14 cellular contexts compared by ENCODE assay signal in the genomic region with DNA sequence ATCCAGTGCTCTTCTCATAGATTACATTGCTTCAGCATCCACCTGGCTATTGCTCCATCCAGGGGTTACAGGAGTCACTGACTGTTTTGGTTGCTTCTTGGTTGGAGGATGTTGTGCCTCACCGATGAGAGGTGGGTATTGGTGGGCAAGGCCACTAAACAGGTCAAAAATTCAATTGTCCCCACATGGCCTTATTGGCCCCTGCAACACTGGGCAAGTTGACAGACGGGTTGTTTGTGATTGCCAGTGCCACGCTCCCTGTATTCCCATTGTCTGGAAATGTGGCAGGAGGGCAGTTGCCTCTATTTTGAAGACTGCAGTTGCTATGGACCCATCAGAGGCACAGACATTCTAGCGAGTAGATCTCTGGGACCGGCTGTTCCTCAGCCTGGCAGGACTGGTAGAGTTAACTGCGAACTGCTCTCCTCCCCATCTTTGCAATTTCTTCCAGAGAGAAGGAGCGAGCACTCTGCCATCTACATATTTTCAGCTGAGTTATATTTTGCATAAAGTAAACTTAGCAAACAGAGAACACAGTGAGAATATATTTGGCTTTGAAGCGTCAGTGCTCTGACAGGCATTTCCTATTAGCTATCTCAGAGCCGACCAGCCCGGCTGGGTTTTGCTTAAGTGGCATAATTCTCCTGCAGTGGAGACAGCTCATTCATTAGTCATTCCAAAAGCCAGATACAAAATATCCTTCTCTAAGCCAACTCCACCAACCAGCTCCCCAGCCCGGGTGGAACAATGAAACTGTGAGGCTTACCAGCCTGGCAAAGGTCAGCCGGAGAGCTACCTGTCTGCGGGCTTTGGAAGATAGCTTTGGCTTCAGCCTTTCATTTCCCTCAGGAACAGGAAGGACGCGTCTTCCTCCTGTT. TPM values are rescaled to one million over a fixed set of nuclear protein-coding genes. Genes with fewer than 3 reads are reported as not detected.
DNase-seq lines count a peak whose midpoint lies in the region; ATAC-seq, FAIRE-seq and TF ChIP-seq lines count a peak whose summit lies in the region.
"Had no signal": no experiment of that assay in that cellular context is flagged by ENCODE, and none has a peak within 500 bp of the region (broad histone marks: within the 10 kb centered on the region; RNA-seq: fewer than 3 reads in every experiment).

No MANE protein-coding gene starts in this region.

- no peaks in the 10 kb centered on the region for H3K27me3 Mint-ChIP-seq in mesothelial cell of epicardium (ENCODE audit: low read depth)
- peaks cover 17% of the 10 kb centered on the region for H3K27me3 Mint-ChIP-seq in nephron progenitor cell (ENCODE audit: low read depth, poor library complexity)
- peaks cover 7% of the 10 kb centered on the region for H3K27me3 Mint-ChIP-seq in endothelial cell (ENCODE audit: unreplicated experiment)

- ATAC-seq in A549: no peak
- ATAC-seq in HG02973 (IDR thresholded peaks at IDR 0.05; ENCODE audit: unreplicated experiment): no peak
- ATAC-seq: lower lobe of right lung had no signal

- no peak overlapping the region for H3K27ac ChIP-seq in A549
- H3K27ac ChIP-seq: lower lobe of right lung had no signal

- no peak overlapping the region for H3K4me3 ChIP-seq in A549
- H3K4me3 ChIP-seq: lower lobe of right lung had no signal

- FAIRE-seq in A549 (lab: Jason Lieb, UNC): no peak
- FAIRE-seq: GM12892, H1 had no signal

- H3K4me2 ChIP-seq in A549: no peak overlapping the region

- no peak for DNase-seq in A549 (ENCODE audit: low read depth in 1 of 2, low spot score in 1 of 2)
- DNase-seq in NCI-H510A (lab: John Stamatoyannopoulos, UW): peak; percentile 17
- peak; percentile 67 to 69 for DNase-seq in dermis microvascular lymphatic vessel endothelial cell (ENCODE audit: low read depth in 2 of 2)
- DNase-seq in mesothelial cell of epicardium (ENCODE audit: low spot score in 2 of 2, unreplicated experiment in 2 of 2): peak in 1 of 2 experiments; percentile 34
- DNase-seq in LoVo (ENCODE audit: low spot score): no peak
- DNase-seq in nephron progenitor cell: no peak
- DNase-seq in endothelial cell (ENCODE audit: low spot score): no peak
- DNase-seq: activated T-cell treated with anti-CD3 and anti-CD28 coated beads, Interleukin-2, amount 50 U/mL, for 1 hour; AML-193; lower lobe of right lung; NCI-H2029 had no signal

- CTCF ChIA-PET in A549 (lab: Yijun Ruan, JAX): interaction anchor here (0.7 to 1.6 kb wide), 3 partner anchors 19 to 177 kb away, joined by 3 to 5 read pairs (median 4); partner anchors contain the start of gene EPHB3

- H3K4me1 ChIP-seq in A549: no peaks in the 10 kb centered on the region
- H3K4me1 ChIP-seq: lower lobe of right lung had no signal

- POLR2A ChIA-PET in A549 (lab: Yijun Ruan, JAX): no interaction called here

- H3K9me3 Mint-ChIP-seq in mesothelial cell of epicardium (no peaks in the 10 kb centered on the region), nephron progenitor cell (no peaks in the 10 kb centered on the region), endothelial cell (ENCODE audit: unreplicated experiment) (no peaks in the 10 kb centered on the region)

- no peak for TF ChIP-seq POLR2A in A549 (IDR thresholded peaks at IDR 0.05; ENCODE audit: low read length)

- no peaks in the 10 kb centered on the region for H3K9me3 ChIP-seq in A549
- H3K9me3 ChIP-seq: lower lobe of right lung had no signal

- 76% methylated on average over 15 of the region's 15 CpGs for WGBS in A549 (ENCODE audit: missing lambda C conversion rate)

- H3K27ac Mint-ChIP-seq in mesothelial cell of epicardium: peak overlapping the region; percentile 40
- no peak overlapping the region for H3K27ac Mint-ChIP-seq in nephron progenitor cell
- H3K27ac Mint-ChIP-seq in endothelial cell (ENCODE audit: unreplicated experiment): no peak overlapping the region

- H3K36me3 Mint-ChIP-seq in mesothelial cell of epicardium: no peaks in the 10 kb centered on the region
- H3K36me3 Mint-ChIP-seq in nephron progenitor cell (ENCODE audit: low read depth): no peaks in the 10 kb centered on the region
- H3K36me3 Mint-ChIP-seq in endothelial cell (ENCODE audit: low read depth, unreplicated experiment): peaks cover 4% of the 10 kb centered on the region

- no peak overlapping the region for H3K4me3 Mint-ChIP-seq in mesothelial cell of epicardium
- no peak overlapping the region for H3K4me3 Mint-ChIP-seq in nephron progenitor cell
- no peak overlapping the region for H3K4me3 Mint-ChIP-seq in endothelial cell (ENCODE audit: unreplicated experiment)

- TF ChIP-seq EP300 in A549 (IDR thresholded peaks at IDR 0.05): no peak

- TF ChIP-seq CTCF in A549 (IDR thresholded peaks at IDR 0.05) (no peak), mesothelial cell of epicardium (IDR thresholded peaks at IDR 0.05; ENCODE audit: unreplicated experiment) (no peak), nephron progenitor cell (IDR thresholded peaks at IDR 0.05) (no peak), endothelial cell (IDR thresholded peaks at IDR 0.05; ENCODE audit: unreplicated experiment) (no peak)

- H3K4me1 Mint-ChIP-seq in mesothelial cell of epicardium (peaks cover 57% of the 10 kb centered on the region), nephron progenitor cell (peaks cover 70% of the 10 kb centered on the region), endothelial cell (ENCODE audit: unreplicated experiment) (peaks cover 29% of the 10 kb centered on the region)

- TF ChIP-seq RAD21 in A549 (conservative IDR thresholded peaks at IDR 0.05 in 1 of 2, IDR thresholded peaks at IDR 0.05 in 1 of 2): no peak

TF ChIP-seq in A549, 52 proteins besides CTCF, POLR2A, EP300 and RAD21:
- TF ChIP-seq MAFK (IDR thresholded peaks at IDR 0.05; ENCODE audit: partially characterized antibody) (peak; percentile 9), NPAS2 (CRISPR knock-in tag; IDR thresholded peaks at IDR 0.05; ENCODE audit: borderline replicate concordance) (no peak)

RNA-seq across cellular contexts. Expression of gene MAGEF1, which starts 26.0 kb away (rescaled TPM):
- 13.9 and 19.6 TPM in 2 replicates for polyA plus RNA-seq in A549 (2011; rRNA removed)
- polyA plus RNA-seq in A549 (2012; cell fraction: cytosol; rRNA removed): 20.1 and 21.7 TPM in 2 replicates
- 9.2 and 9.6 TPM in 2 replicates for polyA plus RNA-seq in A549 (2012; cell fraction: nucleus; rRNA removed)
- 26.3 to 30.8 TPM (median 29.9 TPM) in 3 replicates for polyA plus RNA-seq in A549 (2017; fragmentation: RNase III; extraction: RNeasy Plus Mini Kit Qiagen cat#74134 plus additional on column Dnase treatment)
- polyA minus RNA-seq in A549 (2011; rRNA and poly(A)+ RNA removed): 3.9 and 4.8 TPM in 2 replicates
- total RNA-seq in dermis microvascular lymphatic vessel endothelial cell: 9.6 and 11.6 TPM in 2 replicates
- total RNA-seq in mesothelial cell of epicardium: 67.6 to 68.9 TPM (median 68.4 TPM) in 3 replicates
- 22.9 TPM for total RNA-seq in endothelial cell (ENCODE audit: unreplicated experiment)

Comparison
In these comparisons a context has a peak if more than half of its experiments do, and no peak if none do; other contexts are left out.
1. DNase-seq: peak in NCI-H510A (single experiment) and dermis microvascular lymphatic vessel endothelial cell (2 of 2); none in A549 (0 of 2), LoVo (single experiment), nephron progenitor cell (single experiment) and endothelial cell (single experiment).